Comparison of ENCODE assay signal across 13 cellular contexts in genomic region chr15:52257734-52258062, GRCh38.
A peak's percentile ranks its signal among the peaks of the same experiment; 100 is the strongest.
DNase-seq lines count a peak whose midpoint lies in the region; ATAC-seq and TF ChIP-seq lines count a peak whose summit lies in the region.
"Had no signal": no experiment of that assay in that cellular context is flagged by ENCODE, and none has a peak within 500 bp of the region (broad histone marks: within the 10 kb centered on the region; RNA-seq: fewer than 3 reads in every experiment).

No MANE protein-coding gene starts in this region.

- H3K4me1 ChIP-seq in OCI-LY3 (ENCODE audit: low read length): peaks cover 90% of the 10 kb centered on the region

- ATAC-seq in HG02763 (IDR thresholded peaks at IDR 0.05; ENCODE audit: unreplicated experiment): no peak
- ATAC-seq in stimulated activated naive B cell treated with anti-CD40 and anti-IgM and Interleukin-4, amounts not matched to agents 10 μg/mL and 1 μg/mL and 100 μg/mL, for 72 hours (replicated peaks): no peak
- ATAC-seq: natural killer cell had no signal

- no peaks in the 10 kb centered on the region for H3K79me2 ChIP-seq in OCI-LY3 (ENCODE audit: low read length)

- peak overlapping the region; percentile 66 for H3K27ac ChIP-seq in OCI-LY3 (ENCODE audit: low read length)

- DNase-seq in DMS 273 (lab: John Stamatoyannopoulos, UW; ENCODE audit: unreplicated experiment): peak; percentile 59
- no peak for DNase-seq in DMS 273 treated with DMSO at 0.1 percent for 48 hours (lab: John Stamatoyannopoulos, UW)
- DNase-seq in fibroblast of the conjunctiva (ENCODE audit: low read depth): peak; percentile 58
- peak; percentile 35 for DNase-seq in stromal cell of bone marrow (ENCODE audit: low read depth)
- no peak for DNase-seq in SW480 (ENCODE audit: low spot score)
- no peak for DNase-seq in stimulated activated naive B cell treated with anti-CD40 and anti-IgM and Interleukin-4, amounts not matched to agents 10 μg/mL and 1 μg/mL and 100 μg/mL, for 72 hours
- DNase-seq: 8988T; activated CD4-positive, alpha-beta T cell treated with anti-CD3 and anti-CD28 coated beads for 1 hour; amniotic stem cell; glutamatergic neuron; natural killer cell had no signal

- no peak overlapping the region for H3K4me3 ChIP-seq in OCI-LY3 (ENCODE audit: low read length)

- no peaks in the 10 kb centered on the region for H4K20me1 ChIP-seq in OCI-LY3 (ENCODE audit: insufficient read depth, low read length)

- no peak overlapping the region for H3K27ac Mint-ChIP-seq in stimulated activated naive B cell treated with anti-CD40 and anti-IgM and Interleukin-4, amounts not matched to agents 10 μg/mL and 1 μg/mL and 100 μg/mL, for 72 hours
- H3K27ac Mint-ChIP-seq: natural killer cell had no signal

- no peak overlapping the region for H3K4me3 Mint-ChIP-seq in stimulated activated naive B cell treated with anti-CD40 and anti-IgM and Interleukin-4, amounts not matched to agents 10 μg/mL and 1 μg/mL and 100 μg/mL, for 72 hours
- H3K4me3 Mint-ChIP-seq: natural killer cell had no signal

- H3K4me1 Mint-ChIP-seq in stimulated activated naive B cell treated with anti-CD40 and anti-IgM and Interleukin-4, amounts not matched to agents 10 μg/mL and 1 μg/mL and 100 μg/mL, for 72 hours: peaks cover 42 to 57% of the 10 kb centered on the region in 2 donors

- H3K9ac ChIP-seq in OCI-LY3 (ENCODE audit: low read length): peak overlapping the region; percentile 61

- H3K27me3 Mint-ChIP-seq in stimulated activated naive B cell treated with anti-CD40 and anti-IgM and Interleukin-4, amounts not matched to agents 10 μg/mL and 1 μg/mL and 100 μg/mL, for 72 hours: no peaks in the 10 kb centered on the region

- no peaks in the 10 kb centered on the region for H3K9me3 ChIP-seq in OCI-LY3 (ENCODE audit: insufficient read depth, low read length)

- TF ChIP-seq CTCF in OCI-LY3 (IDR thresholded peaks at IDR 0.05; ENCODE audit: low read depth, low read length): no peak

- peak overlapping the region; percentile 64; the same call in 1 of the 2 replicates for H3K4me2 ChIP-seq in OCI-LY3 (ENCODE audit: low read length)

- no peaks in the 10 kb centered on the region for H3K9me3 Mint-ChIP-seq in stimulated activated naive B cell treated with anti-CD40 and anti-IgM and Interleukin-4, amounts not matched to agents 10 μg/mL and 1 μg/mL and 100 μg/mL, for 72 hours
- H3K9me3 Mint-ChIP-seq: natural killer cell had no signal

- no peaks in the 10 kb centered on the region for H3K27me3 ChIP-seq in OCI-LY3 (ENCODE audit: low read depth, low read length)

- no peaks in the 10 kb centered on the region for H3K36me3 Mint-ChIP-seq in stimulated activated naive B cell treated with anti-CD40 and anti-IgM and Interleukin-4, amounts not matched to agents 10 μg/mL and 1 μg/mL and 100 μg/mL, for 72 hours
- H3K36me3 Mint-ChIP-seq: natural killer cell had no signal

- H2AFZ ChIP-seq in OCI-LY3 (ENCODE audit: low read depth, low read length): 0 out of 2 replicates have a peak overlapping the region, but pooled peaks have one; percentile 14

- no peaks in the 10 kb centered on the region for H3K36me3 ChIP-seq in OCI-LY3 (replicated peaks; ENCODE audit: low read depth, low read length)

Comparison
In these comparisons a context has a peak if more than half of its experiments do, and no peak if none do; other contexts are left out.
1. DNase-seq: peak in DMS 273 (single experiment), fibroblast of the conjunctiva (single experiment) and stromal cell of bone marrow (single experiment); none in DMS 273 treated with DMSO at 0.1 percent for 48 hours (single experiment), SW480 (single experiment) and stimulated activated naive B cell treated with anti-CD40 and anti-IgM and Interleukin-4, amounts not matched to agents 10 μg/mL and 1 μg/mL and 100 μg/mL, for 72 hours (single experiment).